Comparison of ENCODE assay signal across 8 cellular contexts in the genomic region with DNA sequence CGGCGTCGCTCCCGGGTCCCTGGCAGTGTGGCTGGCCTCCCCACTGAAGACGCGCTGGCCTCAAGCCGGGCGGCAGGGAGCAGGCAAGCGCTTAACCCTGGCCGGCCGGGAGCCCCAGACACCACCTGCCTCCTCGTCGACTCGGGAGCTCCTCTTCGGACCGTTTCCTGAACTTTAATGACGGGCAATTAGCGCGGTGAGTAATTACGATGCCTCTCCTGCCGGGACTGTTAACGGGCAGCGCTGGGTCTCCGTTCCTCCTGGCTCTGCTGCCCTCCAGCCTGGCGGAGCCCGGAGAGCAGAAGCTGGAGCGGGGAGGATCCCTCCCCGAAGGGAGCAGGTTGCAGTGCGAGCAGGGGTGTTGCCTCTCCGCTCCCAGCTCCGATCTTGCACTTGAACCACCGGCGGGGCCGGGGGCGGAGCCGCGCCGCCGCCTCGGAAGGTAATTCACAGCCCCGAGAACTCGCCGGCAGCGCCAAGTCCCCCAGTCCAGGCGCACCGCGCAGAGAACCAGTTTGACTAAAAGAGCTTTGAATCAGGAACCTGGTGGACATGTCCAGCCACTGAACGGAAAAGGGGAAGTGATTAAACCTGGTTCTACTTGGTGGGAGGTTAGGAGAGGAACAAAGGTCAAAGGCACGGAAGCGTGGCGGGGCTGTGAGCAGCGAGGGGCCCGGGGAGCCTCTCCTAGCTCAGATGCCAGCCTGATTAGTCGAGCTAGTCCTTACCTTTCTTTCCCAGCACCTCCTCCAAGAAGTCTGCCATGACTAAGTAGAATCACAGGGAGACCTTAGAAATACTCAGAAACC. TPM values are rescaled to one million over a fixed set of nuclear protein-coding genes. Genes with fewer than 3 reads are reported as not detected.
DNase-seq lines count a peak whose midpoint lies in the region; ATAC-seq and TF ChIP-seq lines count a peak whose summit lies in the region.

No MANE protein-coding gene starts in this region.

- H3K4me1 Mint-ChIP-seq in activated CD4-positive, alpha-beta T cell treated with anti-CD3 and anti-CD28 coated beads for 36 hours = peaks cover 10% of the 10 kb centered on the region
- H3K4me1 Mint-ChIP-seq in mesothelial cell of epicardium = peaks cover 25% of the 10 kb centered on the region

- H3K27me3 Mint-ChIP-seq in activated CD4-positive, alpha-beta T cell treated with anti-CD3 and anti-CD28 coated beads for 36 hours = peaks cover 15% of the 10 kb centered on the region
- H3K27me3 Mint-ChIP-seq in mesothelial cell of epicardium (ENCODE audit: low read depth) = peaks cover 47% of the 10 kb centered on the region

- CTCF ChIA-PET in activated CD4-positive, alpha-beta T cell treated with anti-CD3 and anti-CD28 coated beads for 36 hours (lab: Charles Lee) = interaction anchor here (0.5 to 3.2 kb wide), 15 partner anchors 9 to 707 kb away, joined by 3 to 31 read pairs (median 3); a partner anchor contains a TSS

- peak; percentile 45 for ATAC-seq in Right ventricle myocardium inferior
- peak; percentile 71 for ATAC-seq in activated CD4-positive, alpha-beta T cell treated with anti-CD3 and anti-CD28 coated beads for 36 hours
- no peak for ATAC-seq in HG02970 (IDR thresholded peaks at IDR 0.05; ENCODE audit: low FRiP score, unreplicated experiment)

- no peaks in the 10 kb centered on the region for H3K9me3 Mint-ChIP-seq in activated CD4-positive, alpha-beta T cell treated with anti-CD3 and anti-CD28 coated beads for 36 hours (ENCODE audit: low read depth)
- H3K9me3 Mint-ChIP-seq in mesothelial cell of epicardium = no peaks in the 10 kb centered on the region

- POLR2A ChIA-PET in activated CD4-positive, alpha-beta T cell treated with anti-CD3 and anti-CD28 coated beads for 36 hours (lab: Charles Lee) = interaction anchor here (1.7 kb wide), 1 partner anchor 21 kb away, joined by 4 read pairs; no protein-coding TSS in a partner anchor

- H3K36me3 Mint-ChIP-seq in activated CD4-positive, alpha-beta T cell treated with anti-CD3 and anti-CD28 coated beads for 36 hours (ENCODE audit: low read depth) = no peaks in the 10 kb centered on the region
- no peaks in the 10 kb centered on the region for H3K36me3 Mint-ChIP-seq in mesothelial cell of epicardium

- TF ChIP-seq CTCF in mesothelial cell of epicardium (IDR thresholded peaks at IDR 0.05; ENCODE audit: unreplicated experiment) = no peak

- H3K27ac Mint-ChIP-seq in activated CD4-positive, alpha-beta T cell treated with anti-CD3 and anti-CD28 coated beads for 36 hours = no peak overlapping the region
- H3K27ac Mint-ChIP-seq in mesothelial cell of epicardium = peak overlapping the region; percentile 19

- no peak for DNase-seq in Right ventricle myocardium inferior (ENCODE audit: missing footprints)
- DNase-seq in cardiac septum (ENCODE audit: low spot score) = no peak
- peak; percentile 30 for DNase-seq in NCI-H1436 treated with DMSO at 0.1 percent for 48 hours (lab: John Stamatoyannopoulos, UW)
- DNase-seq in activated CD4-positive, alpha-beta T cell treated with anti-CD3 and anti-CD28 coated beads for 36 hours = peak; percentile 67
- peak; percentile 38 for DNase-seq in effector CD4-positive, alpha-beta T cell
- DNase-seq in mesothelial cell of epicardium (ENCODE audit: low spot score in 2 of 2, unreplicated experiment in 2 of 2) = peak in 1 of 2 experiments; percentile 64
- peak; percentile 22 for DNase-seq in stimulated activated naive CD4-positive, alpha-beta T cell treated with Interleukin-2 at 50 U/mL for 16 hours (lab: John Stamatoyannopoulos, UW)

- intact Hi-C loops in Right ventricle myocardium inferior (cut with DNase I) (no loop called here), cardiac septum (cut with DNase I) (no loop called here)
- intact Hi-C loops in activated CD4-positive, alpha-beta T cell treated with anti-CD3 and anti-CD28 coated beads for 36 hours (cut with DNase I, micrococcal nuclease) = no loop called here

- peak overlapping the region; percentile 66 for H3K4me3 Mint-ChIP-seq in activated CD4-positive, alpha-beta T cell treated with anti-CD3 and anti-CD28 coated beads for 36 hours
- H3K4me3 Mint-ChIP-seq in mesothelial cell of epicardium = peak overlapping the region; percentile 80

RNA-seq across cellular contexts. Expression of a gene that starts 18.3 kb away (rescaled TPM):
- total RNA-seq in Right ventricle myocardium inferior (18.7 TPM), cardiac septum (27.9 TPM), mesothelial cell of epicardium (29.7 to 34.0 TPM (median 32.2 TPM) in 3 replicates)
- total RNA-seq in activated CD4-positive, alpha-beta T cell treated with anti-CD3 and anti-CD28 coated beads for 36 hours = under 1 TPM; 0.86 to 0.87 TPM

RNA-seq across cellular contexts. Expression of a gene that starts 33.6 kb away (rescaled TPM):
- total RNA-seq in Right ventricle myocardium inferior (21.0 TPM), cardiac septum (21.2 TPM), mesothelial cell of epicardium (56.2 to 57.5 TPM (median 57.5 TPM) in 3 replicates)
- 10 to 100 TPM; 55.9 to 57.6 TPM for total RNA-seq in activated CD4-positive, alpha-beta T cell treated with anti-CD3 and anti-CD28 coated beads for 36 hours

Comparison
In these comparisons a context has a peak if more than half of its experiments do, and no peak if none do; other contexts are left out.
1. DNase-seq: peak in NCI-H1436 treated with DMSO at 0.1 percent for 48 hours (single experiment), activated CD4-positive, alpha-beta T cell treated with anti-CD3 and anti-CD28 coated beads for 36 hours (single experiment), effector CD4-positive, alpha-beta T cell (single experiment) and stimulated activated naive CD4-positive, alpha-beta T cell treated with Interleukin-2 at 50 U/mL for 16 hours (single experiment); none in Right ventricle myocardium inferior (single experiment) and cardiac septum (single experiment).
2. RNA of a gene that starts 18.3 kb away (total RNA-seq): 29.7 to 34.0 TPM in mesothelial cell of epicardium, 27.9 TPM in cardiac septum (single experiment) and 18.7 TPM in Right ventricle myocardium inferior (single experiment); 0.86 to 0.87 TPM in activated CD4-positive, alpha-beta T cell treated with anti-CD3 and anti-CD28 coated beads for 36 hours; every median in the first group is over 10 times any median in the second.